Comparison of ENCODE assay signal across 8 cellular contexts in genomic region chr20:60138263-60139127, GRCh38.
DNase-seq lines count a peak whose midpoint lies in the region; ATAC-seq and TF ChIP-seq lines count a peak whose summit lies in the region.

No MANE protein-coding gene starts in this region.

- CTCF ChIA-PET in CD4-positive, alpha-beta memory T cell (lab: Charles Lee; ENCODE audit: partially characterized antibody), result interaction anchor here (0.8 to 2.3 kb wide), 11 partner anchors 8 to 189 kb away, joined by 3 to 7 read pairs (median 4); no protein-coding TSS in a partner anchor

- peak; percentile 74 to 77 for ATAC-seq in activated T-cell treated with anti-CD3 and anti-CD28 coated beads, Interleukin-2, amount 50 U/mL, for 72 hours (replicated peaks in 1 of 2)
- ATAC-seq in right cardiac atrium, result peak; percentile 70 to 75
- ATAC-seq in GM19328 (IDR thresholded peaks at IDR 0.05; ENCODE audit: unreplicated experiment), result no peak

- 83% methylated on average over 39 of the region's 39 CpGs for WGBS in right cardiac atrium

- intact Hi-C loops in CD4-positive, alpha-beta memory T cell (cut with micrococcal nuclease), result no loop called here
- intact Hi-C loops in right cardiac atrium (cut with DNase I), result no loop called here

- H3K27ac ChIP-seq in CD4-positive, alpha-beta memory T cell (ENCODE audit: low read depth, low read length), result no peak overlapping the region
- no peak overlapping the region for H3K27ac ChIP-seq in right cardiac atrium (ENCODE audit: low read length)

- H3K9me3 Mint-ChIP-seq in CD4-positive, alpha-beta memory T cell, result no peaks in the 10 kb centered on the region
- no peaks in the 10 kb centered on the region for H3K9me3 Mint-ChIP-seq in activated T-cell treated with anti-CD3 and anti-CD28 coated beads, Interleukin-2, amount 50 U/mL, for 72 hours

- POLR2A ChIA-PET in CD4-positive, alpha-beta memory T cell (lab: Charles Lee; ENCODE audit: partially characterized antibody), result no interaction called here

- H3K27me3 ChIP-seq in CD4-positive, alpha-beta memory T cell (ENCODE audit: insufficient read depth, low read length), result no peaks in the 10 kb centered on the region
- no peaks in the 10 kb centered on the region for H3K27me3 ChIP-seq in right cardiac atrium (ENCODE audit: control insufficient read depth, insufficient read depth)

- DNase-seq in CD4-positive, alpha-beta memory T cell, result peak in 4 of 5 donors; percentile 3 to 42 (median 32)
- DNase-seq in NCI-H146 treated with DMSO at 0.1 percent for 48 hours (lab: John Stamatoyannopoulos, UW; ENCODE audit: unreplicated experiment), result peak; percentile 52
- peak; percentile 34 to 49 for DNase-seq in activated T-cell treated with anti-CD3 and anti-CD28 coated beads, Interleukin-2, amount 50 U/mL, for 72 hours
- peak; percentile 47 to 80 (median 76) for DNase-seq in right cardiac atrium
- peak; percentile 39 to 40 for DNase-seq in stimulated activated CD4-positive, alpha-beta T cell treated with anti-CD3 and anti-CD28 coated beads, Interleukin-4, amount 100 ng/mL, for 4 hours
- no peak for DNase-seq in effector CD8-positive, alpha-beta T cell (lab: John Stamatoyannopoulos, UW)
- no peak for DNase-seq in GM10266 (ENCODE audit: extremely low spot score)

- no peak for TF ChIP-seq CTCF in GM10266 (IDR thresholded peaks at IDR 0.05; ENCODE audit: control insufficient read depth, insufficient read depth, low read depth, missing control alignments)

- peak overlapping the region; percentile 49 to 93 (median 84) for H3K4me3 Mint-ChIP-seq in CD4-positive, alpha-beta memory T cell
- peak overlapping the region; percentile 74 to 86 for H3K4me3 Mint-ChIP-seq in activated T-cell treated with anti-CD3 and anti-CD28 coated beads, Interleukin-2, amount 50 U/mL, for 72 hours

- no peaks in the 10 kb centered on the region for H3K36me3 ChIP-seq in CD4-positive, alpha-beta memory T cell (ENCODE audit: insufficient read depth, low read length)

- peak overlapping the region in 4 of 7 donors; percentile 27 to 79 (median 39) for H3K27ac Mint-ChIP-seq in CD4-positive, alpha-beta memory T cell
- no peak overlapping the region for H3K27ac Mint-ChIP-seq in activated T-cell treated with anti-CD3 and anti-CD28 coated beads, Interleukin-2, amount 50 U/mL, for 72 hours

- no peaks in the 10 kb centered on the region for H3K9me3 ChIP-seq in CD4-positive, alpha-beta memory T cell (ENCODE audit: control insufficient read depth in 1 of 2, low read length in 2 of 2)
- H3K9me3 ChIP-seq in right cardiac atrium (ENCODE audit: control insufficient read depth, low read length), result no peaks in the 10 kb centered on the region

- peaks cover 9% of the 10 kb centered on the region for H3K4me1 ChIP-seq in CD4-positive, alpha-beta memory T cell (ENCODE audit: insufficient read depth, low read length)
- H3K4me1 ChIP-seq in right cardiac atrium (ENCODE audit: control insufficient read depth, insufficient read depth, low read length), result peaks cover 8% of the 10 kb centered on the region

- H3K27me3 Mint-ChIP-seq in CD4-positive, alpha-beta memory T cell, result peaks cover 0 to 1% of the 10 kb centered on the region in 2 donors
- H3K27me3 Mint-ChIP-seq in activated T-cell treated with anti-CD3 and anti-CD28 coated beads, Interleukin-2, amount 50 U/mL, for 72 hours (ENCODE audit: low read depth), result no peaks in the 10 kb centered on the region

- H3K4me3 ChIP-seq in CD4-positive, alpha-beta memory T cell (ENCODE audit: low read length in 2 of 2), result peak overlapping the region in 1 of 2 donors; percentile 51
- H3K4me3 ChIP-seq in right cardiac atrium (ENCODE audit: low read length), result no peak overlapping the region

- peaks cover 3 to 18% (median 7%) of the 10 kb centered on the region in 4 donors for H3K4me1 Mint-ChIP-seq in CD4-positive, alpha-beta memory T cell
- H3K4me1 Mint-ChIP-seq in activated T-cell treated with anti-CD3 and anti-CD28 coated beads, Interleukin-2, amount 50 U/mL, for 72 hours (ENCODE audit: low read depth), result peaks cover 5% of the 10 kb centered on the region

- no peaks in the 10 kb centered on the region for H3K36me3 Mint-ChIP-seq in CD4-positive, alpha-beta memory T cell
- H3K36me3 Mint-ChIP-seq in activated T-cell treated with anti-CD3 and anti-CD28 coated beads, Interleukin-2, amount 50 U/mL, for 72 hours (ENCODE audit: insufficient read depth in 2 of 2), result no peaks in the 10 kb centered on the region

Comparison
In these comparisons a context has a peak if more than half of its experiments do, and no peak if none do; other contexts are left out.
1. DNase-seq: peak in CD4-positive, alpha-beta memory T cell (4 of 5), NCI-H146 treated with DMSO at 0.1 percent for 48 hours (single experiment), activated T-cell treated with anti-CD3 and anti-CD28 coated beads, Interleukin-2, amount 50 U/mL, for 72 hours (2 of 2), right cardiac atrium (3 of 3) and stimulated activated CD4-positive, alpha-beta T cell treated with anti-CD3 and anti-CD28 coated beads, Interleukin-4, amount 100 ng/mL, for 4 hours (2 of 2); none in effector CD8-positive, alpha-beta T cell (single experiment) and GM10266 (single experiment).